8 cellular contexts compared by ENCODE assay signal in genomic region chr10:72315611-72316385, GRCh38. TPM values are rescaled to one million over a fixed set of nuclear protein-coding genes. Genes with fewer than 3 reads are reported as not detected.
DNase-seq lines count a peak whose midpoint lies in the region; ATAC-seq and TF ChIP-seq lines count a peak whose summit lies in the region.

No MANE protein-coding gene starts in this region.

- peak overlapping the region in 1 of 2 donors; percentile 48 for H3K27ac Mint-ChIP-seq in natural killer cell

- H3K9ac ChIP-seq in BLaER1 = peak overlapping the region; percentile 59; the same call in 1 of the 2 replicates

- no peaks in the 10 kb centered on the region for H3K9me3 Mint-ChIP-seq in natural killer cell

- H3K36me3 ChIP-seq in BLaER1 = no peaks in the 10 kb centered on the region

- H3K4me1 Mint-ChIP-seq in natural killer cell = peaks cover 46 to 53% of the 10 kb centered on the region in 2 donors

- H3K4me3 ChIP-seq in BLaER1 = no peak overlapping the region

- no peaks in the 10 kb centered on the region for H3K36me3 Mint-ChIP-seq in natural killer cell

- peak overlapping the region; percentile 18 for H3K4me3 Mint-ChIP-seq in natural killer cell

- peak overlapping the region; percentile 81 for H3K4me2 ChIP-seq in BLaER1

- H3K27ac ChIP-seq in BLaER1 = peak overlapping the region; percentile 78

- no peaks in the 10 kb centered on the region for H4K20me1 ChIP-seq in BLaER1

- intact Hi-C loops in natural killer cell (cut with micrococcal nuclease) = no loop called here

- peaks cover 81% of the 10 kb centered on the region for H3K4me1 ChIP-seq in BLaER1

- H3K27me3 ChIP-seq in BLaER1 = no peaks in the 10 kb centered on the region

- H3K27me3 Mint-ChIP-seq in natural killer cell (ENCODE audit: low read depth in 2 of 2) = no peaks in the 10 kb centered on the region

- no peaks in the 10 kb centered on the region for H3K9me3 ChIP-seq in BLaER1

- ATAC-seq in natural killer cell = no peak
- no peak for ATAC-seq in GM18519 (IDR thresholded peaks at IDR 0.05; ENCODE audit: low FRiP score, unreplicated experiment)

- TF ChIP-seq CTCF in natural killer cell (IDR thresholded peaks at IDR 0.05) = no peak

- DNase-seq in NCI-H2196 (lab: John Stamatoyannopoulos, UW; ENCODE audit: unreplicated experiment) (peak; percentile 66), dermis microvascular lymphatic vessel endothelial cell (ENCODE audit: low read depth in 2 of 2) (peak; percentile 64 to 80), natural killer cell (no peak), epidermal melanocyte (ENCODE audit: insufficient read length, low spot score) (no peak), NAMALWA (ENCODE audit: low spot score) (no peak), DMS79 treated with DMSO at 0.1 percent for 48 hours (lab: John Stamatoyannopoulos, UW) (no peak)

RNA-seq across cellular contexts. Expression of gene DNAJB12, which starts 38.9 kb away (rescaled TPM):
- total RNA-seq in dermis microvascular lymphatic vessel endothelial cell = 16.8 and 26.0 TPM in 2 replicates
- 10 to 100 TPM; 47.3 to 54.2 (median 48.7) TPM for total RNA-seq in natural killer cell

RNA-seq across cellular contexts. Expression of gene DDIT4, which starts 42.1 kb away (rescaled TPM):
- 128 and 193 TPM in 2 replicates for total RNA-seq in dermis microvascular lymphatic vessel endothelial cell
- total RNA-seq in natural killer cell = 100 to 1,000 TPM; 174 to 232 (median 200) TPM

Comparison
In these comparisons a context has a peak if more than half of its experiments do, and no peak if none do; other contexts are left out.
1. DNase-seq: peak in NCI-H2196 (single experiment) and dermis microvascular lymphatic vessel endothelial cell (2 of 2); none in natural killer cell (single experiment), epidermal melanocyte (single experiment), NAMALWA (single experiment) and DMS79 treated with DMSO at 0.1 percent for 48 hours (single experiment).